18 cellular contexts compared by ENCODE assay signal in the genomic region with DNA sequence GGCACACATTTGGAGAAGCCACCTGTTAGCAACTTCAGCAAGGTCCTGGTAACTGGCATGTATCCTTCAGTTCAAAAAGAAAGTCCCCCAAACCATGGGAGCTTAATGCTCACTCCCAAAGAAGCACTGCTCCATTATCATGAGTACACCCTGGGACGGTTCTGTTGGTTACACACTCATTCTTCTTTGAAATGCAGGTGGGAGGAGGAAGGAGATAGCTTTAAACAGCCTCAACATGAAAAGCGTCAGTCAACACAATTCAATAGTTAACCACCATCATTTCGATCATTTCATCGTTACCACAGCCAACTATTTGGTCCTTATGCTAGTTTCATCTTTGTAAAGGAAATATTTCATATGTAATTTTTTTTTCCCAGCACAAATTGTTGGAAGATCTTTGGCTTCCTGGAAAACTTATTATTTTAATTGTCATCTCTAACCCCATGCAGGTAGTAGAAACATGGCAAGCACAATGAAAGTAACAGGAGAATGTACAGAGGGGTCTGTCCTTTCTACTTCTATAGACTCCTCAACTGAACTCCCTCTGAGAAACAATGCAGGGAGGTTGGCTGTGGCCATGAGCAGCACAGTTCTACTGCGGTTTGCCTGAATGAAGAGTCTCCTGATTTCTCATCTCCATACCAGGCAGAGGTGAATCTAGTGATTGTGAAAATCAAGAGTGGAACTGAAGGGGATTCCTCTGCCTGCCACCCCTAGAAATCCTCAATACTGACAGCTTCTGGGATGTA.
DNase-seq lines count a peak whose midpoint lies in the region; ATAC-seq lines count a peak whose summit lies in the region.
"Had no signal": no experiment of that assay in that cellular context is flagged by ENCODE, and none has a peak within 500 bp of the region (broad histone marks: within the 10 kb centered on the region; RNA-seq: fewer than 3 reads in every experiment).

No MANE protein-coding gene starts in this region.

- peak overlapping the region; percentile 72 for H3K4me3 Mint-ChIP-seq in activated T-cell treated with anti-CD3 and anti-CD28 coated beads, Interleukin-2, amount 50 U/mL, for 24 hours
- peak overlapping the region; percentile 42 for H3K4me3 Mint-ChIP-seq in central memory CD8-positive, alpha-beta T cell
- H3K4me3 Mint-ChIP-seq: activated B cell treated with CpG ODN at 0.5 μM for 24 hours, nephron had no signal

- ATAC-seq in central memory CD8-positive, alpha-beta T cell (replicated peaks; ENCODE audit: extremely low read depth, poor library complexity, severe bottlenecking), result no peak
- no peak for ATAC-seq in left lobe of liver
- no peak for ATAC-seq in HG02588 (IDR thresholded peaks at IDR 0.05; ENCODE audit: unreplicated experiment)
- ATAC-seq: heart right ventricle, left colon had no signal

- H3K36me3 Mint-ChIP-seq in activated T-cell treated with anti-CD3 and anti-CD28 coated beads, Interleukin-2, amount 50 U/mL, for 24 hours (ENCODE audit: low read depth), result peaks cover 39% of the 10 kb centered on the region
- peaks cover 23% of the 10 kb centered on the region for H3K36me3 Mint-ChIP-seq in central memory CD8-positive, alpha-beta T cell (ENCODE audit: insufficient read depth)

- H3K27ac Mint-ChIP-seq in activated T-cell treated with anti-CD3 and anti-CD28 coated beads, Interleukin-2, amount 50 U/mL, for 24 hours, result peak overlapping the region; percentile 95
- H3K27ac Mint-ChIP-seq in central memory CD8-positive, alpha-beta T cell (ENCODE audit: low read depth), result peak overlapping the region; percentile 29
- H3K27ac Mint-ChIP-seq: nephron had no signal

- no peak for DNase-seq in activated T-cell treated with anti-CD3 and anti-CD28 coated beads, Interleukin-2, amount 50 U/mL, for 24 hours
- no peak for DNase-seq in activated T-cell treated with anti-CD3 and anti-CD28 coated beads, Interleukin-2, amount 50 U/mL, for 1 hour
- DNase-seq in NCI-H526 treated with DMSO at 0.1 percent for 48 hours (lab: John Stamatoyannopoulos, UW), result peak; percentile 38
- no peak for DNase-seq in central memory CD8-positive, alpha-beta T cell (ENCODE audit: low spot score in 2 of 2)
- DNase-seq in stimulated activated naive CD4-positive, alpha-beta T cell treated with Interleukin-2 at 50 U/mL for 16 hours (lab: John Stamatoyannopoulos, UW), result peak; percentile 17
- no peak for DNase-seq in left lobe of liver (ENCODE audit: low spot score)
- no peak for DNase-seq in activated effector memory CD4-positive, alpha-beta T cell treated with anti-CD3 and anti-CD28 coated beads, Interleukin-2, amount 50 U/mL, for 16 hours
- DNase-seq: activated B cell treated with CpG ODN at 0.5 μM for 24 hours, cerebellar nuclear complex, DMS153, erythroblast, heart right ventricle, left colon, NCI-H1092 treated with DMSO at 0.1 percent for 48 hours, SK-N-SH, thyroid gland had no signal

- H3K27me3 Mint-ChIP-seq in activated T-cell treated with anti-CD3 and anti-CD28 coated beads, Interleukin-2, amount 50 U/mL, for 24 hours, result no peaks in the 10 kb centered on the region
- no peaks in the 10 kb centered on the region for H3K27me3 Mint-ChIP-seq in central memory CD8-positive, alpha-beta T cell
- H3K27me3 Mint-ChIP-seq: activated B cell treated with CpG ODN at 0.5 μM for 24 hours had no signal

- H3K9me3 Mint-ChIP-seq in activated T-cell treated with anti-CD3 and anti-CD28 coated beads, Interleukin-2, amount 50 U/mL, for 24 hours, result peaks cover 5% of the 10 kb centered on the region
- no peaks in the 10 kb centered on the region for H3K9me3 Mint-ChIP-seq in central memory CD8-positive, alpha-beta T cell
- H3K9me3 Mint-ChIP-seq: activated B cell treated with CpG ODN at 0.5 μM for 24 hours had no signal

- peaks cover 85% of the 10 kb centered on the region for H3K4me1 Mint-ChIP-seq in activated T-cell treated with anti-CD3 and anti-CD28 coated beads, Interleukin-2, amount 50 U/mL, for 24 hours (ENCODE audit: low read depth)
- H3K4me1 Mint-ChIP-seq in central memory CD8-positive, alpha-beta T cell, result peaks cover 78% of the 10 kb centered on the region

Comparison
In these comparisons a context has a peak if more than half of its experiments do, and no peak if none do; other contexts are left out.
1. DNase-seq: peak in NCI-H526 treated with DMSO at 0.1 percent for 48 hours (single experiment) and stimulated activated naive CD4-positive, alpha-beta T cell treated with Interleukin-2 at 50 U/mL for 16 hours (single experiment); none in activated T-cell treated with anti-CD3 and anti-CD28 coated beads, Interleukin-2, amount 50 U/mL, for 24 hours (single experiment), activated T-cell treated with anti-CD3 and anti-CD28 coated beads, Interleukin-2, amount 50 U/mL, for 1 hour (single experiment), central memory CD8-positive, alpha-beta T cell (0 of 2), left lobe of liver (single experiment) and activated effector memory CD4-positive, alpha-beta T cell treated with anti-CD3 and anti-CD28 coated beads, Interleukin-2, amount 50 U/mL, for 16 hours (single experiment).